In genomic region chr3:32960404-32961160, GRCh38 we compare ENCODE assay signal across 15 cellular contexts. TPM values are rescaled to one million over a fixed set of nuclear protein-coding genes. Genes with fewer than 3 reads are reported as not detected.
DNase-seq lines count a peak whose midpoint lies in the region; ATAC-seq and TF ChIP-seq lines count a peak whose summit lies in the region.
"Had no signal": no experiment of that assay in that cellular context is flagged by ENCODE, and none has a peak within 500 bp of the region (broad histone marks: within the 10 kb centered on the region; RNA-seq: fewer than 3 reads in every experiment).

No MANE protein-coding gene starts in this region.

- peak overlapping the region; percentile 27 for H3K27ac ChIP-seq in cardiac muscle cell
- H3K27ac ChIP-seq: ovary had no signal

- peak overlapping the region; percentile 97 for H3K27ac Mint-ChIP-seq in activated T-helper 1 cell treated with anti-CD3 and anti-CD28 coated beads, Interleukin-12 subunit alpha, Interleukin-12 subunit beta, Interleukin-2, Interleukin-4 antibody, amounts not matched to agents 30 ng/mL and 10 ng/mL and 1 ng/mL, durations not matched to agents 14 hours and 24 hours and 36 hours

- peak overlapping the region; percentile 34 for H3K4me3 Mint-ChIP-seq in activated T-helper 1 cell treated with anti-CD3 and anti-CD28 coated beads, Interleukin-12 subunit alpha, Interleukin-12 subunit beta, Interleukin-2, Interleukin-4 antibody, amounts not matched to agents 30 ng/mL and 10 ng/mL and 1 ng/mL, durations not matched to agents 14 hours and 24 hours and 36 hours

- no peaks in the 10 kb centered on the region for H3K27me3 Mint-ChIP-seq in activated T-helper 1 cell treated with anti-CD3 and anti-CD28 coated beads, Interleukin-12 subunit alpha, Interleukin-12 subunit beta, Interleukin-2, Interleukin-4 antibody, amounts not matched to agents 30 ng/mL and 10 ng/mL and 1 ng/mL, durations not matched to agents 14 hours and 24 hours and 36 hours (ENCODE audit: insufficient read depth)

- H3K4me3 ChIP-seq in cardiac muscle cell, result no peak overlapping the region
- H3K4me3 ChIP-seq: ovary had no signal

- no peaks in the 10 kb centered on the region for H3K27me3 ChIP-seq in cardiac muscle cell
- H3K27me3 ChIP-seq: ovary had no signal

- no peak for DNase-seq in cardiac muscle cell (ENCODE audit: low read depth in 1 of 2, low spot score in 1 of 2)
- DNase-seq in cardiac septum (ENCODE audit: low spot score), result no peak
- DNase-seq in activated T-helper 1 cell treated with anti-CD3 and anti-CD28 coated beads, Interleukin-12 subunit alpha, Interleukin-12 subunit beta, Interleukin-2, Interleukin-4 antibody, amounts not matched to agents 30 ng/mL and 10 ng/mL and 1 ng/mL, durations not matched to agents 14 hours and 24 hours and 36 hours (ENCODE audit: low spot score), result no peak
- no peak for DNase-seq in HEK293T (ENCODE audit: extremely low spot score)
- no peak for DNase-seq in amygdala (lab: John Stamatoyannopoulos, UW)
- DNase-seq: activated CD4-positive, alpha-beta T cell treated with anti-CD3 and anti-CD28 coated beads, Interleukin-2, amount 50 U/mL, for 4 hours; aorta; DMS79; midbrain; NCI-H2171; ovary had no signal

- no peaks in the 10 kb centered on the region for H3K9me3 ChIP-seq in cardiac muscle cell (ENCODE audit: low read depth)
- H3K9me3 ChIP-seq: ovary had no signal

- no peak for TF ChIP-seq CTCF in cardiac muscle cell (IDR thresholded peaks at IDR 0.05; ENCODE audit: low read depth, low read length)

- POLR2A ChIA-PET in HEK293T (lab: Yijun Ruan, JAX), result no interaction called here

- no peaks in the 10 kb centered on the region for H3K36me3 ChIP-seq in cardiac muscle cell
- H3K36me3 ChIP-seq: ovary had no signal

- intact Hi-C loops in cardiac septum (cut with DNase I), result no loop called here
- intact Hi-C loops in activated T-helper 1 cell treated with anti-CD3 and anti-CD28 coated beads, Interleukin-12 subunit alpha, Interleukin-12 subunit beta, Interleukin-2, Interleukin-4 antibody, amounts not matched to agents 30 ng/mL and 10 ng/mL and 1 ng/mL, durations not matched to agents 14 hours and 24 hours and 36 hours (cut with micrococcal nuclease), result loop anchor here (1.0 to 2.0 kb wide), 7 partner anchors 9 to 103 kb away; partner anchors contain the start of gene CCR4

- CTCF ChIA-PET in HEK293T (lab: Yijun Ruan, JAX), result no interaction called here

- H3K9me3 Mint-ChIP-seq in activated T-helper 1 cell treated with anti-CD3 and anti-CD28 coated beads, Interleukin-12 subunit alpha, Interleukin-12 subunit beta, Interleukin-2, Interleukin-4 antibody, amounts not matched to agents 30 ng/mL and 10 ng/mL and 1 ng/mL, durations not matched to agents 14 hours and 24 hours and 36 hours, result peaks cover 18% of the 10 kb centered on the region

- peak; percentile 68 for ATAC-seq in HG03039 (IDR thresholded peaks at IDR 0.05; ENCODE audit: unreplicated experiment)
- ATAC-seq in GM21447 (IDR thresholded peaks at IDR 0.05; ENCODE audit: unreplicated experiment), result no peak
- ATAC-seq in GM21360 (IDR thresholded peaks at IDR 0.05; ENCODE audit: unreplicated experiment), result no peak

- peaks cover 17% of the 10 kb centered on the region for H3K4me1 ChIP-seq in cardiac muscle cell (ENCODE audit: low read depth)

- peaks cover 56% of the 10 kb centered on the region for H3K4me1 Mint-ChIP-seq in activated T-helper 1 cell treated with anti-CD3 and anti-CD28 coated beads, Interleukin-12 subunit alpha, Interleukin-12 subunit beta, Interleukin-2, Interleukin-4 antibody, amounts not matched to agents 30 ng/mL and 10 ng/mL and 1 ng/mL, durations not matched to agents 14 hours and 24 hours and 36 hours (ENCODE audit: low read depth)

- peaks cover 24% of the 10 kb centered on the region for H3K36me3 Mint-ChIP-seq in activated T-helper 1 cell treated with anti-CD3 and anti-CD28 coated beads, Interleukin-12 subunit alpha, Interleukin-12 subunit beta, Interleukin-2, Interleukin-4 antibody, amounts not matched to agents 30 ng/mL and 10 ng/mL and 1 ng/mL, durations not matched to agents 14 hours and 24 hours and 36 hours (ENCODE audit: low read depth)

TF ChIP-seq in HEK293T, 16 proteins besides CTCF, POLR2A, EP300 and RAD21:
- TF ChIP-seq NFRKB (IDR thresholded peaks at IDR 0.05), result no peak
- no peak for TF ChIP-seq ARNT (IDR thresholded peaks at IDR 0.05)
- TF ChIP-seq ZNF384 (IDR thresholded peaks at IDR 0.05), result no peak
- TF ChIP-seq LEF1 (IDR thresholded peaks at IDR 0.05; ENCODE audit: borderline replicate concordance), result no peak
- no peak for TF ChIP-seq FOXA1 (IDR thresholded peaks at IDR 0.05)
- TF ChIP-seq ELF4 (IDR thresholded peaks at IDR 0.05), result no peak
- no peak for TF ChIP-seq FOXK2 (IDR thresholded peaks at IDR 0.05)
- TF ChIP-seq BHLHE40 (IDR thresholded peaks at IDR 0.05; ENCODE audit: borderline replicate concordance), result no peak
- TF ChIP-seq L3MBTL2 (conservative IDR thresholded peaks at IDR 0.05), result no peak
- TF ChIP-seq CTBP1 (IDR thresholded peaks at IDR 0.05; ENCODE audit: borderline replicate concordance), result no peak
- TF ChIP-seq HDGF (IDR thresholded peaks at IDR 0.05; ENCODE audit: borderline replicate concordance), result no peak
- no peak for TF ChIP-seq PKNOX1 (IDR thresholded peaks at IDR 0.05)
- no peak for TF ChIP-seq TARDBP (IDR thresholded peaks at IDR 0.05)
- TF ChIP-seq FOXM1 (IDR thresholded peaks at IDR 0.05; ENCODE audit: borderline replicate concordance), result no peak
- TF ChIP-seq SP1 (IDR thresholded peaks at IDR 0.05), result no peak
- TF ChIP-seq SUZ12 (IDR thresholded peaks at IDR 0.05), result no peak

RNA-seq across cellular contexts. Expression of gene CCR4, which starts 9.1 kb away (rescaled TPM):
- total RNA-seq in cardiac muscle cell, result not detected in 2 replicates
- polyA plus RNA-seq in cardiac muscle cell, result not detected in 2 replicates
- not detected for total RNA-seq in cardiac septum
- 110 and 115 TPM in 2 replicates for total RNA-seq in activated T-helper 1 cell treated with anti-CD3 and anti-CD28 coated beads, Interleukin-12 subunit alpha, Interleukin-12 subunit beta, Interleukin-2, Interleukin-4 antibody, amounts not matched to agents 30 ng/mL and 10 ng/mL and 1 ng/mL, durations not matched to agents 14 hours and 24 hours and 36 hours
- total RNA-seq: OCI-LY7 had no signal
- polyA plus RNA-seq: aorta had no signal

Comparison
In these comparisons a context has a peak if more than half of its experiments do, and no peak if none do; other contexts are left out.
1. RNA of gene CCR4, which starts 9.1 kb away (total RNA-seq): 110 to 115 TPM in activated T-helper 1 cell treated with anti-CD3 and anti-CD28 coated beads, Interleukin-12 subunit alpha, Interleukin-12 subunit beta, Interleukin-2, Interleukin-4 antibody, amounts not matched to agents 30 ng/mL and 10 ng/mL and 1 ng/mL, durations not matched to agents 14 hours and 24 hours and 36 hours; not detected in cardiac septum (single experiment) and not detected in cardiac muscle cell; every median in the first group is over 100 times any median in the second.